27 cellular contexts compared by ENCODE assay signal in the genomic region with DNA sequence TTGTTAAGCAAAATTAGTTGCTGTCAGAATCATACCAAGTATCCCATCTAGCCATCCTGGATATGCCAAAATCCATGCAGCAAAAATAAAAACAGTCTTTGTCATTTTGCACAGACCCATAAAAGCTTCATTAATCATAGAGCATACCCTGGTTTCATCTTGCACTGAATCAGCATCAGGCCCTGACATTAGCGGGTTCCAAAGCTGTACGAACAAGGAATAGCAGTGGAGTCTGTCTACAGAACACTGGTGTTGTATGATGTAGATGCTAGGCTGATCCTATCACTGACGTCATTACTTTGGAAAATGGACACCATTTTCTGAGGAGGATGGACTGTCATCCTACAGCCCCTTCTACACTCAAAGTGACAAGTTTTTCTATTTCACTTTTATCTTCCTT.
"Had no signal": no experiment of that assay in that cellular context is flagged by ENCODE, and none has a peak within 500 bp of the region (broad histone marks: within the 10 kb centered on the region; RNA-seq: fewer than 3 reads in every experiment).

No MANE protein-coding gene starts in this region.

- H3K36me3 ChIP-seq: neural progenitor cell, ovary had no signal

- H2AFZ ChIP-seq: neural progenitor cell, parathyroid adenoma had no signal

- H3K4me1 Mint-ChIP-seq: neural progenitor cell had no signal

- H3K27me3 ChIP-seq: neural progenitor cell, ovary, right lobe of liver, sigmoid colon, stomach, thyroid gland, tibial nerve, upper lobe of left lung had no signal

- DNase-seq: naive thymus-derived CD4-positive, alpha-beta T cell; natural killer cell; occipital lobe; ovary; posterior cingulate gyrus; psoas muscle; right cardiac atrium; right lobe of liver; sigmoid colon; small intestine; stimulated activated CD4-positive, alpha-beta T cell treated with anti-CD3 and anti-CD28 coated beads, Interleukin-15, amount 100 ng/mL, for 24 hours; stimulated activated CD4-positive, alpha-beta T cell treated with anti-CD3 and anti-CD28 coated beads, Interleukin-2, amount 100 ng/mL, for 24 hours; stimulated activated CD4-positive, alpha-beta T cell treated with anti-CD3 and anti-CD28 coated beads, Interleukin-2, amount 100 ng/mL, for 48 hours; stimulated activated CD4-positive, alpha-beta T cell treated with anti-CD3 and anti-CD28 coated beads, Interleukin-4, amount 100 ng/mL, for 24 hours; stimulated activated naive CD4-positive, alpha-beta T cell treated with Interleukin-2 at 50 U/mL for 16 hours; stomach; thyroid gland; trophoblast cell had no signal

- H3K4me3 ChIP-seq: neural progenitor cell, ovary, psoas muscle, right lobe of liver, sigmoid colon, stomach, thoracic aorta, thyroid gland, tibial nerve, upper lobe of left lung had no signal

- H3K79me2 ChIP-seq: parathyroid adenoma had no signal

- H3K27ac ChIP-seq: neural progenitor cell, ovary, parathyroid adenoma, psoas muscle, sigmoid colon, stomach, thoracic aorta, thyroid gland, tibial nerve, upper lobe of left lung had no signal

- H3K4me3 Mint-ChIP-seq: naive thymus-derived CD4-positive, alpha-beta T cell; natural killer cell; nephron; neural progenitor cell; stimulated activated memory B cell treated with anti-CD40 and anti-IgM and Interleukin-4, amounts not matched to agents 10 μg/mL and 1 μg/mL and 100 μg/mL, for 72 hours; stimulated activated naive CD8-positive, alpha-beta T cell treated with anti-CD3 and anti-CD28 coated beads, Interleukin-15, Interleukin-2, amounts not matched to agents 100 ng/mL and 50 ng/mL, for 24 hours had no signal

- H3K9me3 ChIP-seq: ovary, psoas muscle, right lobe of liver, sigmoid colon, stomach, thoracic aorta, thyroid gland, tibial nerve, upper lobe of left lung had no signal

- H3K4me1 ChIP-seq: neural progenitor cell, parathyroid adenoma, thyroid gland, upper lobe of left lung had no signal

- H3K4me2 ChIP-seq: neural progenitor cell had no signal

- H3K9me3 Mint-ChIP-seq: nephron, neural progenitor cell had no signal

- H3K27me3 Mint-ChIP-seq: naive thymus-derived CD4-positive, alpha-beta T cell; progenitor cell of endocrine pancreas; stimulated activated memory B cell treated with anti-CD40 and anti-IgM and Interleukin-4, amounts not matched to agents 10 μg/mL and 1 μg/mL and 100 μg/mL, for 72 hours; stimulated activated naive CD8-positive, alpha-beta T cell treated with anti-CD3 and anti-CD28 coated beads, Interleukin-15, Interleukin-2, amounts not matched to agents 100 ng/mL and 50 ng/mL, for 24 hours had no signal

- H3K9ac ChIP-seq: neural progenitor cell, parathyroid adenoma had no signal

- H3K36me3 Mint-ChIP-seq: neural progenitor cell had no signal

- H3K27ac Mint-ChIP-seq: nephron; neural progenitor cell; progenitor cell of endocrine pancreas; stimulated activated memory B cell treated with anti-CD40 and anti-IgM and Interleukin-4, amounts not matched to agents 10 μg/mL and 1 μg/mL and 100 μg/mL, for 72 hours; stimulated activated naive CD8-positive, alpha-beta T cell treated with anti-CD3 and anti-CD28 coated beads, Interleukin-15, Interleukin-2, amounts not matched to agents 100 ng/mL and 50 ng/mL, for 24 hours had no signal

- ATAC-seq: naive thymus-derived CD4-positive, alpha-beta T cell; natural killer cell; stimulated activated memory B cell treated with anti-CD40 and anti-IgM and Interleukin-4, amounts not matched to agents 10 μg/mL and 1 μg/mL and 100 μg/mL, for 72 hours had no signal
